Comparison of ENCODE assay signal across 23 cellular contexts in the genomic region with DNA sequence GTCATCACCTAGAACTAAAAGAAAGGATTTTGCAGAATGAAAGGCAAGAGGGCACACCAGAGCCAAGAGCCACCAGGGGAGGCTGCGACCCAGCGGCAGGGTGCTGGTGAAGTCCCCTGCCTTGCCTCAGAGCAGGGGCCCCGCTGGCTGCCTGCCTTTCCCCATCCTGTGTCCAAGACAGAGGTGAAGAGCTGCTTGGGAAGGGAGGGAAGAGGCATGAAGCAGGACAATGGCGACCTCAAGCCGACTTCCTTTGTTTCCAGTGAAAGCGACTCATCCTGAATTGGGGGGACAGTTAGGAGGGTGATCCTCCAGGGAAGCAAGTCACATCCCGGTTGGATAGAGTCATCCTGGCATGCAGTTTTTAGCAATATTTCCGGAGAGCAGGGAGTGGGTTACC.
"Had no signal": no experiment of that assay in that cellular context is flagged by ENCODE, and none has a peak within 500 bp of the region (broad histone marks: within the 10 kb centered on the region; RNA-seq: fewer than 3 reads in every experiment).

No MANE protein-coding gene starts in this region.

- H3K27me3 Mint-ChIP-seq: activated CD4-positive, alpha-beta memory T cell treated with anti-CD3 and anti-CD28 coated beads for 36 hours had no signal

- H3K27ac ChIP-seq: colonic mucosa, dorsolateral prefrontal cortex, heart left ventricle, left lung, neutrophil, ovary, upper lobe of right lung had no signal

- H3K27me3 ChIP-seq: colonic mucosa, ovary, upper lobe of right lung had no signal

- H3K9me3 Mint-ChIP-seq: activated CD4-positive, alpha-beta memory T cell treated with anti-CD3 and anti-CD28 coated beads for 36 hours; activated naive CD4-positive, alpha-beta T cell treated with anti-CD3 and anti-CD28 coated beads for 36 hours; activated naive CD8-positive, alpha-beta T cell treated with anti-CD3 and anti-CD28 coated beads, Interleukin-2, amount 10 ng/mL, durations not matched to agents 7 days and 5 days; immature natural killer cell had no signal

- H3K4me1 ChIP-seq: colonic mucosa, heart left ventricle, left lung, upper lobe of right lung had no signal

- H3K36me3 ChIP-seq: colonic mucosa, heart left ventricle, left lung, neutrophil, ovary, upper lobe of right lung had no signal

- H3K36me3 Mint-ChIP-seq: activated CD4-positive, alpha-beta memory T cell treated with anti-CD3 and anti-CD28 coated beads for 36 hours; activated naive CD8-positive, alpha-beta T cell treated with anti-CD3 and anti-CD28 coated beads, Interleukin-2, amount 10 ng/mL, durations not matched to agents 7 days and 5 days; immature natural killer cell; naive thymus-derived CD4-positive, alpha-beta T cell had no signal

- H3K27ac Mint-ChIP-seq: activated CD4-positive, alpha-beta memory T cell treated with anti-CD3 and anti-CD28 coated beads for 36 hours; activated naive CD4-positive, alpha-beta T cell treated with anti-CD3 and anti-CD28 coated beads for 36 hours; activated naive CD8-positive, alpha-beta T cell treated with anti-CD3 and anti-CD28 coated beads, Interleukin-2, amount 10 ng/mL, durations not matched to agents 7 days and 5 days; immature natural killer cell; naive thymus-derived CD4-positive, alpha-beta T cell had no signal

- H3K4me3 ChIP-seq: colonic mucosa, dorsolateral prefrontal cortex, heart left ventricle, left lung, lung, ovary, upper lobe of right lung had no signal

- DNase-seq: activated CD4-positive, alpha-beta memory T cell treated with anti-CD3 and anti-CD28 coated beads for 36 hours; activated CD4-positive, alpha-beta T cell treated with anti-CD3 and anti-CD28 coated beads for 4 hours; activated CD4-positive, CD25-positive, alpha-beta regulatory T cell; activated effector memory CD4-positive, alpha-beta T cell treated with Interleukin-2 at 50 U/mL for 16 hours; activated naive CD4-positive, alpha-beta T cell treated with anti-CD3 and anti-CD28 coated beads for 36 hours; activated naive CD8-positive, alpha-beta T cell treated with anti-CD3 and anti-CD28 coated beads, Interleukin-2, amount 10 ng/mL, durations not matched to agents 7 days and 5 days; activated T-cell treated with anti-CD3 and anti-CD28 coated beads, Interleukin-2, amount 50 U/mL, for 48 hours; amygdala; colonic mucosa; dorsolateral prefrontal cortex; heart left ventricle; immature natural killer cell; kidney glomerular epithelial cell; naive thymus-derived CD4-positive, alpha-beta T cell; ovary; right cardiac atrium; stimulated activated CD4-positive, alpha-beta T cell treated with anti-CD3 and anti-CD28 coated beads, Interleukin-4, amount 100 ng/mL, for 24 hours; stimulated activated naive CD4-positive, alpha-beta T cell treated with Interleukin-2 at 50 U/mL for 16 hours; T-helper 1 cell; upper lobe of right lung had no signal

- H3K4me3 Mint-ChIP-seq: activated CD4-positive, alpha-beta memory T cell treated with anti-CD3 and anti-CD28 coated beads for 36 hours; activated naive CD4-positive, alpha-beta T cell treated with anti-CD3 and anti-CD28 coated beads for 36 hours; activated naive CD8-positive, alpha-beta T cell treated with anti-CD3 and anti-CD28 coated beads, Interleukin-2, amount 10 ng/mL, durations not matched to agents 7 days and 5 days; immature natural killer cell; naive thymus-derived CD4-positive, alpha-beta T cell had no signal

- H3K9me3 ChIP-seq: colonic mucosa, heart left ventricle, left lung, neutrophil, ovary, upper lobe of right lung had no signal

- ATAC-seq: heart left ventricle; left lung; naive thymus-derived CD4-positive, alpha-beta T cell; right cardiac atrium; upper lobe of right lung had no signal

- H3K4me1 Mint-ChIP-seq: activated naive CD8-positive, alpha-beta T cell treated with anti-CD3 and anti-CD28 coated beads, Interleukin-2, amount 10 ng/mL, durations not matched to agents 7 days and 5 days; immature natural killer cell; naive thymus-derived CD4-positive, alpha-beta T cell had no signal
